ENCODE assay signal across 19 cellular contexts in genomic region chr3:133522036-133522435, GRCh38. TPM values are rescaled to one million over a fixed set of nuclear protein-coding genes. Genes with fewer than 3 reads are reported as not detected.
A peak's percentile ranks its signal among the peaks of the same experiment; 100 is the strongest.
DNase-seq lines count a peak whose midpoint lies in the region; ATAC-seq, FAIRE-seq and TF ChIP-seq lines count a peak whose summit lies in the region.
"Had no signal": no experiment of that assay in that cellular context is flagged by ENCODE, and none has a peak within 500 bp of the region (broad histone marks: within the 10 kb centered on the region; RNA-seq: fewer than 3 reads in every experiment).

No MANE protein-coding gene starts in this region.

- FAIRE-seq in GM19239 (lab: Jason Lieb, UNC), result peak; percentile 76

- no peaks in the 10 kb centered on the region for H3K9me3 Mint-ChIP-seq in stimulated activated naive B cell treated with anti-CD40 and anti-IgM and Interleukin-4, amounts not matched to agents 10 μg/mL and 1 μg/mL and 100 μg/mL, for 72 hours
- H3K9me3 Mint-ChIP-seq: CD8-positive, alpha-beta memory T cell had no signal

- POLR2A ChIA-PET in OCI-LY7 (lab: Charles Lee), result interaction anchor here (0.6 to 1.2 kb wide), 6 partner anchors 10 to 342 kb away, joined by 3 to 6 read pairs (median 3); no protein-coding TSS in a partner anchor

- DNase-seq in GM19239 (ENCODE audit: insufficient read length, low spot score) (no peak), OCI-LY7 (ENCODE audit: low spot score) (peak; percentile 25), Ammon's horn (ENCODE audit: low spot score) (no peak), H4 (ENCODE audit: low spot score) (no peak)
- no peak for DNase-seq in stimulated activated naive B cell treated with anti-CD40 and anti-IgM and Interleukin-4, amounts not matched to agents 10 μg/mL and 1 μg/mL and 100 μg/mL, for 72 hours
- DNase-seq in stimulated activated CD4-positive, alpha-beta T cell treated with anti-CD3 and anti-CD28 coated beads, Interleukin-4, amount 100 ng/mL, for 1 hour, result no peak
- DNase-seq: CD8-positive, alpha-beta memory T cell; NCI-H1694 treated with DMSO at 0.1 percent for 48 hours; NCI-H2081 treated with DMSO at 0.1 percent for 48 hours; NCI-H2171 treated with DMSO at 0.1 percent for 48 hours; NCI-H524 treated with DMSO at 0.1 percent for 48 hours; PC-3; RPMI8226; SHP77; T-helper 2 cell had no signal

- H3K36me3 Mint-ChIP-seq in stimulated activated naive B cell treated with anti-CD40 and anti-IgM and Interleukin-4, amounts not matched to agents 10 μg/mL and 1 μg/mL and 100 μg/mL, for 72 hours, result no peaks in the 10 kb centered on the region
- H3K36me3 Mint-ChIP-seq: CD8-positive, alpha-beta memory T cell had no signal

- H3K4me3 ChIP-seq in DOHH2 (ENCODE audit: low read length) (no peak overlapping the region), OCI-LY7 (ENCODE audit: low read depth, low read length, poor library complexity, severe bottlenecking) (no peak overlapping the region)
- H3K4me3 ChIP-seq: BLaER1, HAP-1 had no signal

- peaks cover 18% of the 10 kb centered on the region for H3K4me1 ChIP-seq in DOHH2 (ENCODE audit: control insufficient read depth, low read length)
- peaks cover 15% of the 10 kb centered on the region for H3K4me1 ChIP-seq in OCI-LY7 (ENCODE audit: insufficient read depth, low read length, poor library complexity, severe bottlenecking)
- H3K4me1 ChIP-seq: BLaER1, HAP-1 had no signal

- no peaks in the 10 kb centered on the region for H3K9me2 ChIP-seq in DOHH2 (replicated peaks; ENCODE audit: control insufficient read depth, low read length)
- no peaks in the 10 kb centered on the region for H3K9me2 ChIP-seq in OCI-LY7 (ENCODE audit: insufficient read depth, low read length)

- CTCF ChIA-PET in OCI-LY7 (lab: Charles Lee; ENCODE audit: unreplicated experiment), result no interaction called here

- H4K20me1 ChIP-seq in DOHH2 (ENCODE audit: control insufficient read depth, insufficient read depth, low read depth, low read length) (no peaks in the 10 kb centered on the region), OCI-LY7 (ENCODE audit: insufficient read depth, low read length) (no peaks in the 10 kb centered on the region)
- H4K20me1 ChIP-seq: BLaER1 had no signal

- no peaks in the 10 kb centered on the region for H3K27me3 ChIP-seq in DOHH2 (ENCODE audit: control insufficient read depth, low read length)
- H3K27me3 ChIP-seq: BLaER1 had no signal

- H3K79me2 ChIP-seq in DOHH2 (ENCODE audit: control insufficient read depth, low read length), result no peaks in the 10 kb centered on the region
- H3K79me2 ChIP-seq in OCI-LY7 (ENCODE audit: insufficient read depth, low read depth, low read length), result no peaks in the 10 kb centered on the region

- H3K36me3 ChIP-seq in DOHH2 (ENCODE audit: control insufficient read depth, low read length), result no peaks in the 10 kb centered on the region
- no peaks in the 10 kb centered on the region for H3K36me3 ChIP-seq in OCI-LY7 (ENCODE audit: insufficient read depth, low read length)
- H3K36me3 ChIP-seq: BLaER1, HAP-1 had no signal

- H3K4me2 ChIP-seq in DOHH2 (ENCODE audit: low read length), result peak overlapping the region; percentile 9; the same call in 1 of the 2 replicates
- H3K4me2 ChIP-seq in OCI-LY7 (ENCODE audit: low read length), result peak overlapping the region; percentile 14; the same call in 1 of the 2 replicates
- H3K4me2 ChIP-seq: BLaER1 had no signal

- peaks cover 14 to 31% of the 10 kb centered on the region in 2 donors for H3K4me1 Mint-ChIP-seq in stimulated activated naive B cell treated with anti-CD40 and anti-IgM and Interleukin-4, amounts not matched to agents 10 μg/mL and 1 μg/mL and 100 μg/mL, for 72 hours
- H3K4me1 Mint-ChIP-seq: CD8-positive, alpha-beta memory T cell had no signal

- H3K27ac Mint-ChIP-seq in stimulated activated naive B cell treated with anti-CD40 and anti-IgM and Interleukin-4, amounts not matched to agents 10 μg/mL and 1 μg/mL and 100 μg/mL, for 72 hours, result peak overlapping the region; percentile 33
- H3K27ac Mint-ChIP-seq: CD8-positive, alpha-beta memory T cell; IgD-negative memory B cell had no signal

- H3F3A ChIP-seq in DOHH2 (ENCODE audit: control insufficient read depth, insufficient read depth), result no peaks in the 10 kb centered on the region

- H3K9me3 ChIP-seq in DOHH2 (ENCODE audit: control insufficient read depth, insufficient read depth, low read length) (no peaks in the 10 kb centered on the region), OCI-LY7 (ENCODE audit: low read length) (no peaks in the 10 kb centered on the region)
- H3K9me3 ChIP-seq: BLaER1, HAP-1 had no signal

- peak; percentile 76 to 90 for ATAC-seq in stimulated activated naive B cell treated with anti-CD40 and anti-IgM and Interleukin-4, amounts not matched to agents 10 μg/mL and 1 μg/mL and 100 μg/mL, for 72 hours (replicated peaks)
- ATAC-seq: PC-3 had no signal

- H3K27me3 Mint-ChIP-seq in stimulated activated naive B cell treated with anti-CD40 and anti-IgM and Interleukin-4, amounts not matched to agents 10 μg/mL and 1 μg/mL and 100 μg/mL, for 72 hours, result peaks cover 0 to 2% of the 10 kb centered on the region in 2 donors
- H3K27me3 Mint-ChIP-seq: IgD-negative memory B cell had no signal

- intact Hi-C loops in OCI-LY7 (cut with micrococcal nuclease; ENCODE audit: unreplicated experiment), result no loop called here

- no TSS peak for BruUV-seq in OCI-LY7 (replicated peaks; lab: Mats Ljungman, UMichigan)

- no peak overlapping the region for H3K27ac ChIP-seq in DOHH2 (ENCODE audit: low read depth, low read length)
- no peak overlapping the region for H3K27ac ChIP-seq in OCI-LY7 (ENCODE audit: low read depth, low read length, poor library complexity, severe bottlenecking)
- H3K27ac ChIP-seq: BLaER1 had no signal

- no peak overlapping the region for H3K4me3 Mint-ChIP-seq in stimulated activated naive B cell treated with anti-CD40 and anti-IgM and Interleukin-4, amounts not matched to agents 10 μg/mL and 1 μg/mL and 100 μg/mL, for 72 hours
- H3K4me3 Mint-ChIP-seq: CD8-positive, alpha-beta memory T cell; IgD-negative memory B cell had no signal

- H2AFZ ChIP-seq in OCI-LY7 (ENCODE audit: low read length), result peak overlapping the region; percentile 75

- TF ChIP-seq CTCF in DOHH2 (IDR thresholded peaks at IDR 0.05; ENCODE audit: low read depth, low read length, poor library complexity, severe bottlenecking) (no peak), OCI-LY7 (conservative IDR thresholded peaks at IDR 0.05; ENCODE audit: low read length) (no peak)

RNA-seq across cellular contexts. Expression of gene CDV3, which starts 51.5 kb away (rescaled TPM):
- 171 and 210 TPM in 2 replicates for total RNA-seq in OCI-LY7 (2014; rRNA removed; shearing (Covaris generic))
- total RNA-seq in OCI-LY7 (2022), result 268 and 296 TPM in 2 replicates
- 73.0 and 114 TPM in 2 replicates for total RNA-seq in H4 (2014; rRNA removed; shearing (Covaris generic))
